Comparison of ENCODE assay signal across 8 cellular contexts in genomic region chr20:31587545-31588389, GRCh38. TPM values are rescaled to one million over a fixed set of nuclear protein-coding genes. Genes with fewer than 3 reads are reported as not detected.
A peak's percentile ranks its signal among the peaks of the same experiment; 100 is the strongest.
DNase-seq lines count a peak whose midpoint lies in the region; ATAC-seq, FAIRE-seq and TF ChIP-seq lines count a peak whose summit lies in the region.

No MANE protein-coding gene starts in this region.

- H3K9me3 ChIP-seq in adipocyte (ENCODE audit: control insufficient read depth, low read length) (no peaks in the 10 kb centered on the region), iPS DF 6.9 (ENCODE audit: control insufficient read depth, insufficient read depth, low read length) (no peaks in the 10 kb centered on the region), small intestine (ENCODE audit: control insufficient read depth, low read depth) (no peaks in the 10 kb centered on the region)

- no peak for ATAC-seq in HG03139 (IDR thresholded peaks at IDR 0.05; ENCODE audit: unreplicated experiment)

- H3K27me3 ChIP-seq in adipocyte (replicated peaks; ENCODE audit: control insufficient read depth, insufficient read depth, low read length) (no peaks in the 10 kb centered on the region), iPS DF 6.9 (ENCODE audit: control insufficient read depth, insufficient read depth, low read length) (no peaks in the 10 kb centered on the region), small intestine (ENCODE audit: control insufficient read depth in 2 of 2, insufficient read depth in 2 of 2, low read length in 2 of 2) (no peaks in the 10 kb centered on the region)

- H3K4me3 ChIP-seq in AG10803 (ENCODE audit: low read length) (peak overlapping the region; percentile 61), HFF-Myc (replicated peaks; ENCODE audit: low read depth, low read length) (peak overlapping the region; percentile 28), adipocyte (ENCODE audit: low read length) (peak overlapping the region; percentile 79), iPS DF 6.9 (ENCODE audit: low read length) (peak overlapping the region; percentile 18; the same call in 1 of the 2 replicates), small intestine (ENCODE audit: low read depth in 1 of 2, low read length in 2 of 2) (peak overlapping the region in 1 of 2 donors; percentile 39)

- H3K36me3 ChIP-seq in adipocyte (ENCODE audit: control insufficient read depth, insufficient read depth, low read length, severe bottlenecking): no peaks in the 10 kb centered on the region
- no peaks in the 10 kb centered on the region for H3K36me3 ChIP-seq in iPS DF 6.9 (ENCODE audit: control insufficient read depth, insufficient read depth, low read length)
- H3K36me3 ChIP-seq in small intestine (ENCODE audit: control insufficient read depth in 2 of 2, insufficient read depth in 2 of 2, low read length in 2 of 2): no peaks in the 10 kb centered on the region

- no peak for TF ChIP-seq CTCF in AG10803 (conservative IDR thresholded peaks at IDR 0.05; ENCODE audit: low read length)
- no peak for TF ChIP-seq CTCF in HFF-Myc (IDR thresholded peaks at IDR 0.05; ENCODE audit: low read depth, low read length, missing control alignments)

- H3K27ac ChIP-seq in iPS DF 6.9 (ENCODE audit: low read length) (no peak overlapping the region), small intestine (ENCODE audit: low read depth in 1 of 2, low read length in 1 of 2) (peak overlapping the region; percentile 69 to 84)

- peaks cover 21% of the 10 kb centered on the region for H3K4me1 ChIP-seq in adipocyte (ENCODE audit: control insufficient read depth, insufficient read depth, low read length)
- peaks cover 6% of the 10 kb centered on the region; the same call in 1 of the 2 replicates for H3K4me1 ChIP-seq in iPS DF 6.9 (ENCODE audit: control insufficient read depth, insufficient read depth, low read length)
- H3K4me1 ChIP-seq in small intestine (ENCODE audit: control insufficient read depth in 2 of 2, insufficient read depth in 1 of 2, low read depth in 1 of 2, low read length in 1 of 2): no peaks in the 10 kb centered on the region

- peak; percentile 56 for DNase-seq in AG10803 (ENCODE audit: low read depth)
- no peak for DNase-seq in HFF-Myc (ENCODE audit: extremely low read depth, low read depth)
- DNase-seq in adipocyte (ENCODE audit: low read depth): peak; percentile 82
- no peak for DNase-seq in iPS DF 6.9 (ENCODE audit: low read depth, low spot score)
- DNase-seq in small intestine: peak; percentile 71
- DNase-seq in COR-L47 (lab: John Stamatoyannopoulos, UW): no peak
- no peak for DNase-seq in GM19240 (ENCODE audit: insufficient read length, low spot score)

- FAIRE-seq in small intestine (lab: Jason Lieb, UNC): no peak

- H3K9ac ChIP-seq in adipocyte (ENCODE audit: low read length): peak overlapping the region; percentile 83

- WGBS in iPS DF 6.9 (ENCODE audit: insufficient coverage, insufficient read length): no CpG with 5 or more reads among the region's 76 CpGs
- WGBS in small intestine, 3 donors: 3 to 6% (median 4%) methylated on average over 30 to 76 of the region's 76 CpGs

RNA-seq across cellular contexts. Expression of gene ID1, which starts 17.3 kb away (rescaled TPM):
- polyA plus RNA-seq in small intestine: 100 to 1,000 TPM; 215 to 335 (median 284) TPM

RNA-seq across cellular contexts. Expression of gene COX4I2, which starts 49.9 kb away (rescaled TPM):
- polyA plus RNA-seq in small intestine: 1 to 10 TPM in 1 of 3 donors, not detected in 2; 3.7 TPM

Comparison
In these comparisons a context has a peak if more than half of its experiments do, and no peak if none do; other contexts are left out.
1. DNase-seq: peak in AG10803 (single experiment), adipocyte (single experiment) and small intestine (single experiment); none in HFF-Myc (single experiment), iPS DF 6.9 (single experiment), COR-L47 (single experiment) and GM19240 (single experiment).